1 cellular context compared by ENCODE assay signal in genomic region chr7:158495256-158495655, GRCh38.
A peak's percentile ranks its signal among the peaks of the same experiment; 100 is the strongest.
TF ChIP-seq lines count a peak whose summit lies in the region.

No MANE protein-coding gene starts in this region.

TF ChIP-seq in WTC11, 78 proteins besides CTCF, POLR2A, EP300 and RAD21 (continued from another document):
- TF ChIP-seq HMGXB4 (CRISPR knock-in tag; IDR thresholded peaks at IDR 0.05) = 0 out of 2 replicates have a peak, but pooled peaks have one; percentile 6
